In genomic region chr7:123749537-123749857, GRCh38 we compare ENCODE assay signal across 8 cellular contexts. TPM values are rescaled to one million over a fixed set of nuclear protein-coding genes. Genes with fewer than 3 reads are reported as not detected.
DNase-seq lines count a peak whose midpoint lies in the region; ATAC-seq and TF ChIP-seq lines count a peak whose summit lies in the region.

No MANE protein-coding gene starts in this region.

- ATAC-seq in HCT116 (peak; percentile 23), gastroesophageal sphincter (peak; percentile 38)

- H3K27ac ChIP-seq in HCT116 (ENCODE audit: low read depth, low read length) (peak overlapping the region; percentile 95), gastroesophageal sphincter (peak overlapping the region; percentile 92 to 99 (median 97)), prostate gland (peak overlapping the region; percentile 95 to 97)

- no peak for TF ChIP-seq RAD21 in HCT116 (IDR thresholded peaks at IDR 0.05; ENCODE audit: low read depth)

- CTCF ChIA-PET in HCT116 (lab: Charles Lee): interaction anchor here (1.3 to 1.6 kb wide), 2 partner anchors 48 to 123 kb away, joined by 4 to 5 read pairs; no protein-coding TSS in a partner anchor

- H3K79me2 ChIP-seq in HCT116 (ENCODE audit: insufficient read depth, low read length): peaks cover 49% of the 10 kb centered on the region
- peaks cover 42% of the 10 kb centered on the region for H3K79me2 ChIP-seq in Loucy (ENCODE audit: insufficient read depth, low read length)

- no peaks in the 10 kb centered on the region for H3K27me3 ChIP-seq in HCT116 (ENCODE audit: insufficient read depth, low read length)
- H3K27me3 ChIP-seq in Loucy (ENCODE audit: insufficient read depth, low read length, poor library complexity, severe bottlenecking): no peaks in the 10 kb centered on the region
- H3K27me3 ChIP-seq in gastroesophageal sphincter: no peaks in the 10 kb centered on the region
- no peaks in the 10 kb centered on the region for H3K27me3 ChIP-seq in prostate gland (replicated peaks; ENCODE audit: insufficient read depth)

- H2AFZ ChIP-seq in HCT116 (ENCODE audit: low read depth, low read length, poor library complexity, severe bottlenecking): peak overlapping the region; percentile 70
- H2AFZ ChIP-seq in Loucy (ENCODE audit: low read length): peak overlapping the region; percentile 90

- H3F3A ChIP-seq in Loucy (ENCODE audit: low read depth): no peaks in the 10 kb centered on the region

- H3K9ac ChIP-seq in HCT116 (ENCODE audit: low read length) (peak overlapping the region; percentile 84), Loucy (ENCODE audit: low read depth, low read length, poor library complexity, severe bottlenecking) (peak overlapping the region; percentile 88)

- TF ChIP-seq POLR2A in HCT116 (IDR thresholded peaks at IDR 0.05; ENCODE audit: borderline replicate concordance, extremely low read depth, insufficient read depth, insufficient read length) (no peak), gastroesophageal sphincter (IDR thresholded peaks at IDR 0.05) (no peak), prostate gland (IDR thresholded peaks at IDR 0.05) (no peak)

- peak overlapping the region; percentile 65 to 80 for H3K4me3 ChIP-seq in HCT116 (replicated peaks in 1 of 2; ENCODE audit: low read depth in 1 of 2, low read length in 2 of 2)
- peak overlapping the region; percentile 87 for H3K4me3 ChIP-seq in Loucy (ENCODE audit: low read length, poor library complexity, severe bottlenecking)
- H3K4me3 ChIP-seq in gastroesophageal sphincter: peak overlapping the region; percentile 82 to 88
- H3K4me3 ChIP-seq in prostate gland: peak overlapping the region; percentile 85 to 88

- H3K9me3 ChIP-seq in HCT116 (ENCODE audit: control insufficient read depth in 1 of 2, insufficient read depth in 1 of 2, low read depth in 1 of 2, low read length in 2 of 2) (no peaks in the 10 kb centered on the region), Loucy (ENCODE audit: insufficient read depth, low read depth, low read length) (no peaks in the 10 kb centered on the region), gastroesophageal sphincter (no peaks in the 10 kb centered on the region), prostate gland (no peaks in the 10 kb centered on the region)

- POLR2A ChIA-PET in HCT116 (lab: Charles Lee): interaction anchor here (0.9 to 1.8 kb wide), 8 partner anchors 10 to 123 kb away, joined by 3 to 10 read pairs (median 4); no protein-coding TSS in a partner anchor

- peaks cover 14 to 31% of the 10 kb centered on the region in 2 experiments; a peak in 3 of 4 replicates for H3K4me1 ChIP-seq in HCT116 (ENCODE audit: control insufficient read depth in 1 of 2, insufficient read depth in 2 of 2, low read length in 2 of 2)
- peaks cover 31% of the 10 kb centered on the region for H3K4me1 ChIP-seq in Loucy (ENCODE audit: insufficient read depth, low read length, poor library complexity, severe bottlenecking)
- H3K4me1 ChIP-seq in gastroesophageal sphincter: peaks cover 7 to 65% (median 23%) of the 10 kb centered on the region in 3 donors
- H3K4me1 ChIP-seq in prostate gland (replicated peaks): no peaks in the 10 kb centered on the region

- peak overlapping the region; percentile 92 for H3K4me2 ChIP-seq in HCT116 (ENCODE audit: low read length)
- H3K4me2 ChIP-seq in Loucy (ENCODE audit: low read depth, low read length, poor library complexity, severe bottlenecking): peak overlapping the region; percentile 86

- 1 to 3% methylated on average over 6 to 10 of the region's 10 CpGs for WGBS in gastroesophageal sphincter (ENCODE audit: low coverage in 1 of 2), 2 donors
- 1% methylated on average over 10 of the region's 10 CpGs for WGBS in prostate gland

- BruUV-seq in HCT116 (replicated peaks; lab: Mats Ljungman, UMichigan): TSS peak; percentile 91

- TF ChIP-seq EP300 in gastroesophageal sphincter (IDR thresholded peaks at IDR 0.05): no peak

- intact Hi-C loops in HCT116 (cut with micrococcal nuclease) (no loop called here), prostate gland (cut with DNase I) (loop anchor here (2.0 kb wide), 1 partner anchor 67 kb away; no protein-coding TSS in a partner anchor)

- TF ChIP-seq CTCF in HCT116 (IDR thresholded peaks at IDR 0.05 in 2 of 3, conservative IDR thresholded peaks at IDR 0.05 in 1 of 3; ENCODE audit: borderline replicate concordance in 1 of 3, insufficient read depth in 1 of 3, low read depth in 2 of 3, low read length in 2 of 3) (peak in 2 of 3 experiments; percentile 16 to 20; a peak in 1 of 6 replicates), Loucy (conservative IDR thresholded peaks at IDR 0.05; ENCODE audit: low read length) (peak; percentile 22; the same call in 1 of the 2 replicates), gastroesophageal sphincter (IDR thresholded peaks at IDR 0.05) (peak in 2 of 4 experiments; percentile 7 to 30), prostate gland (IDR thresholded peaks at IDR 0.05) (no peak)

- no peaks in the 10 kb centered on the region for H3K36me3 ChIP-seq in HCT116 (ENCODE audit: control insufficient read depth in 1 of 2, insufficient read depth in 2 of 2, low read length in 2 of 2)
- no peaks in the 10 kb centered on the region for H3K36me3 ChIP-seq in Loucy (ENCODE audit: insufficient read depth, low read length)
- no peaks in the 10 kb centered on the region for H3K36me3 ChIP-seq in gastroesophageal sphincter
- no peaks in the 10 kb centered on the region for H3K36me3 ChIP-seq in prostate gland

- peak; percentile 70 for DNase-seq in SKM-1 treated with dmso at 0.1 percent for 144 hours (lab: John Stamatoyannopoulos, UW; ENCODE audit: unreplicated experiment)
- no peak for DNase-seq in SKM-1 (lab: John Stamatoyannopoulos, UW; ENCODE audit: unreplicated experiment)
- DNase-seq in HCT116 (ENCODE audit: low read depth, low spot score): peak; percentile 55
- peak; percentile 4 for DNase-seq in activated T-helper 1 cell treated with Interleukin-2 at 50 U/mL for 16 hours (ENCODE audit: low read depth)
- no peak for DNase-seq in prostate gland (ENCODE audit: low spot score)
- DNase-seq in effector CD4-positive, alpha-beta T cell: no peak

- RAD21 ChIA-PET in HCT116 (lab: Charles Lee; ENCODE audit: low non-redundant PET in 1 of 2, low total read pairs in 2 of 2, uncharacterized antibody in 2 of 2, unreplicated experiment in 2 of 2): no interaction called here

- H4K20me1 ChIP-seq in HCT116 (ENCODE audit: insufficient read depth): no peaks in the 10 kb centered on the region; the same call in 1 of the 2 replicates
- H4K20me1 ChIP-seq in Loucy (ENCODE audit: insufficient read depth, low read length, poor library complexity, severe bottlenecking): peaks cover 36% of the 10 kb centered on the region

- H3K9me2 ChIP-seq in HCT116 (ENCODE audit: insufficient read depth) (no peaks in the 10 kb centered on the region), Loucy (replicated peaks; ENCODE audit: low read depth, low read length) (no peaks in the 10 kb centered on the region)

TF ChIP-seq in HCT116, 20 proteins besides CTCF, POLR2A, EP300 and RAD21:
- TF ChIP-seq TCF7L2 (IDR thresholded peaks at IDR 0.05; ENCODE audit: borderline replicate concordance, extremely low read depth, insufficient read depth, insufficient read length): no peak
- 0 out of 2 replicates have a peak, but pooled peaks have one; percentile 25 for TF ChIP-seq CEBPB (IDR thresholded peaks at IDR 0.05; ENCODE audit: low read depth)

RNA-seq across cellular contexts. Expression of gene WASL, which starts 0.7 kb away (rescaled TPM):
- total RNA-seq in HCT116 (2021; ENCODE audit: unreplicated experiment) (26.2 TPM), gastroesophageal sphincter (10 to 100 TPM; 42.5 to 55.9 (median 47.9) TPM), prostate gland (10 to 100 TPM; 37.7 to 64.9 TPM)
- polyA plus RNA-seq in HCT116 (2012): 9.8 and 10.9 TPM in 2 replicates

Comparison
In these comparisons a context has a peak if more than half of its experiments do, and no peak if none do; other contexts are left out.
1. DNase-seq: peak in SKM-1 treated with dmso at 0.1 percent for 144 hours (single experiment), HCT116 (single experiment) and activated T-helper 1 cell treated with Interleukin-2 at 50 U/mL for 16 hours (single experiment); none in SKM-1 (single experiment), prostate gland (single experiment) and effector CD4-positive, alpha-beta T cell (single experiment).
2. CTCF ChIP-seq: peak in HCT116 (2 of 3) and Loucy (single experiment); none in prostate gland (0 of 4).
3. Peak in every context shown above with its lines, with median percentiles within 50 percentile points of each other: H3K27ac ChIP-seq and H3K4me3 ChIP-seq.